8 cellular contexts compared by ENCODE assay signal in the genomic region with DNA sequence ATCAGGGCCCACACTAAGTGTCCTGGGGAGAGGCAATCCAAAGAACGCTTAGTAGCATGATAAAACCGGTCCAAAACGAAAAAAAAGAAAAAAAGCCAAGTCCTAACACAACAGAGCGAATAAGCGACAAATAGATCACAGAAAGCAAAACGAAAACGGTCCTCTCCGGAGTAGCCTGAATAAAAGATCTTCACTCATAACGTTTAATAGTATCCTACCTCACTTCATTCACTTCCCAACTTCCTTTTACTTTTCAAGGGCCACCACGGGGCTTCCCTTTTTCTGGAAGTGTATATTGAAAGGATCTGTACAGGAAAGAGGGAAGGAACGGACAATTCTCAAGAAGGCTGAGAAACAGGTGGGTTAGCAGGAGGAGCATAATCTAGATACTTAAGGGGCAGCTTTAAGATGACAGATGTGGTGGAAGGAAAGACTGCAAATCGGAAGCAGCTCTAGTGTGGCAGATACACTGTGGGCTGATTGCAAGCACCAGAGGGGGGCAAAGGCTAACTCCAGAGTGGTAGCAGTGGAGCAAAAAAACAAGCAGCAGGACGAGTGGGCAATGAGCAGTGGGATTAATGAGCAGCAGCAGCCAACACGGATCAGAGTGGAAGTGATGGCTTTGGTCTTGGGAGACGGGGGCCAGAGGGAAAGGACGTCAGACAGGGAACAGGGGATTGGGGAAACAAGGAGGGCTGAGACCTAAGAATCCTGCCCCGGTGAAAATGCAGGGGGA. TPM values are rescaled to one million over a fixed set of nuclear protein-coding genes. Genes with fewer than 3 reads are reported as not detected.
DNase-seq lines count a peak whose midpoint lies in the region; ATAC-seq and TF ChIP-seq lines count a peak whose summit lies in the region.

No MANE protein-coding gene starts in this region.

- H3K27ac ChIP-seq in ovary = peak overlapping the region; percentile 72 to 90

- no peaks in the 10 kb centered on the region for H3K27me3 ChIP-seq in ovary

- no peak for TF ChIP-seq POLR2A in ovary (IDR thresholded peaks at IDR 0.05)

- DNase-seq in DMS53 (lab: John Stamatoyannopoulos, UW) (peak; percentile 62), NCI-H146 (lab: John Stamatoyannopoulos, UW) (peak; percentile 54), activated T-cell treated with anti-CD3 and anti-CD28 coated beads for 48 hours (ENCODE audit: low read depth) (peak; percentile 15), foreskin melanocyte (peak; percentile 34), ovary (peak in 3 of 5 donors; percentile 13 to 35 (median 19)), NCI-H187 (lab: John Stamatoyannopoulos, UW) (no peak)

- no peak for TF ChIP-seq CTCF in ovary (IDR thresholded peaks at IDR 0.05)

- H3K4me1 ChIP-seq in ovary (ENCODE audit: insufficient read depth) = peaks cover 4% of the 10 kb centered on the region

- peak overlapping the region; percentile 84 for H3K4me3 ChIP-seq in ovary

- no peak for TF ChIP-seq EP300 in ovary (IDR thresholded peaks at IDR 0.05)

- ATAC-seq in GM19467 (IDR thresholded peaks at IDR 0.05; ENCODE audit: unreplicated experiment) = peak; percentile 23
- ATAC-seq in GM21381 (IDR thresholded peaks at IDR 0.05; ENCODE audit: unreplicated experiment) = no peak

- WGBS in ovary, 3 donors = 0 to 1% (median 0%) methylated on average over 17 of the region's 17 CpGs

- no peaks in the 10 kb centered on the region for H3K36me3 ChIP-seq in ovary

- no peaks in the 10 kb centered on the region for H3K9me3 ChIP-seq in ovary

- intact Hi-C loops in ovary (cut with DNase I) = loop anchor here in 1 of 4 donors (5.0 kb wide), 1 partner anchor 232 kb away; no protein-coding TSS in a partner anchor

RNA-seq across cellular contexts. Expression of a gene that starts 0.9 kb away (rescaled TPM):
- total RNA-seq in ovary = 10 to 100 TPM; 16.3 to 38.9 (median 32.9) TPM
- polyA plus RNA-seq in ovary = 10 to 100 TPM in 1 of 2 donors, 1 to 10 TPM in 1; 9.1 to 30.5 TPM

RNA-seq across cellular contexts. Expression of a gene that starts 48.7 kb away (rescaled TPM):
- total RNA-seq in ovary = 10 to 100 TPM; 28.3 to 51.5 (median 38.8) TPM
- 10 to 100 TPM; 19.5 to 30.9 TPM for polyA plus RNA-seq in ovary

Comparison
In these comparisons a context has a peak if more than half of its experiments do, and no peak if none do; other contexts are left out.
1. DNase-seq: peak in DMS53 (single experiment), NCI-H146 (single experiment), activated T-cell treated with anti-CD3 and anti-CD28 coated beads for 48 hours (single experiment), foreskin melanocyte (single experiment) and ovary (3 of 5); none in NCI-H187 (0 of 2).